Comparison of ENCODE assay signal across 25 cellular contexts in genomic region chr1:7128293-7128692, GRCh38.
"Had no signal": no experiment of that assay in that cellular context is flagged by ENCODE, and none has a peak within 500 bp of the region (broad histone marks: within the 10 kb centered on the region; RNA-seq: fewer than 3 reads in every experiment).

No MANE protein-coding gene starts in this region.

- FAIRE-seq: endothelial cell of umbilical vein, frontal cortex, kidney had no signal

- H3K27ac Mint-ChIP-seq: immature natural killer cell, mesothelial cell of epicardium had no signal

- H3K9me3 ChIP-seq: colonic mucosa, esophagus muscularis mucosa, gastroesophageal sphincter, heart left ventricle, left lung, lower lobe of right lung, mucosa of descending colon had no signal

- H3K4me1 Mint-ChIP-seq: mesothelial cell of epicardium, naive B cell had no signal

- H3K27ac ChIP-seq: colonic mucosa, dorsolateral prefrontal cortex, esophagus muscularis mucosa, foreskin keratinocyte, gastroesophageal sphincter, heart left ventricle, hepatocyte, left lung, lower lobe of right lung had no signal

- H3K27me3 ChIP-seq: colonic mucosa, dorsolateral prefrontal cortex, esophagus muscularis mucosa, heart left ventricle, hepatocyte, left lung had no signal

- H2AFZ ChIP-seq: hepatocyte had no signal

- H3K79me2 ChIP-seq: hepatocyte had no signal

- H3K4me2 ChIP-seq: hepatocyte had no signal

- H3K4me1 ChIP-seq: colonic mucosa, esophagus muscularis mucosa, foreskin keratinocyte, gastroesophageal sphincter, left lung, lower lobe of right lung had no signal

- H3K4me3 ChIP-seq: colonic mucosa, dorsolateral prefrontal cortex, esophagus muscularis mucosa, gastroesophageal sphincter, heart left ventricle, hepatocyte, left lung, lower lobe of right lung, mucosa of descending colon had no signal

- H3K36me3 ChIP-seq: colonic mucosa, esophagus muscularis mucosa, gastroesophageal sphincter, heart left ventricle, left lung, lower lobe of right lung had no signal

- ATAC-seq: foreskin keratinocyte, gastroesophageal sphincter, heart left ventricle, left colon, left lung, left ventricle myocardium superior, lower lobe of right lung, mucosa of descending colon had no signal

- H3K36me3 Mint-ChIP-seq: immature natural killer cell, mesothelial cell of epicardium, naive B cell had no signal

- DNase-seq: colonic mucosa; dermis blood vessel endothelial cell; dorsolateral prefrontal cortex; effector CD4-positive, alpha-beta T cell; effector memory CD4-positive, alpha-beta T cell; heart left ventricle; hypothalamus; immature natural killer cell; islet precursor cell; kidney; kidney glomerular epithelial cell; left colon; left lung; left ventricle myocardium superior; lower lobe of right lung; mesenchymal stem cell; naive B cell had no signal

- H3K4me3 Mint-ChIP-seq: immature natural killer cell, mesothelial cell of epicardium, naive B cell had no signal
